Comparison of ENCODE assay signal across 1 cellular context in the genomic region with DNA sequence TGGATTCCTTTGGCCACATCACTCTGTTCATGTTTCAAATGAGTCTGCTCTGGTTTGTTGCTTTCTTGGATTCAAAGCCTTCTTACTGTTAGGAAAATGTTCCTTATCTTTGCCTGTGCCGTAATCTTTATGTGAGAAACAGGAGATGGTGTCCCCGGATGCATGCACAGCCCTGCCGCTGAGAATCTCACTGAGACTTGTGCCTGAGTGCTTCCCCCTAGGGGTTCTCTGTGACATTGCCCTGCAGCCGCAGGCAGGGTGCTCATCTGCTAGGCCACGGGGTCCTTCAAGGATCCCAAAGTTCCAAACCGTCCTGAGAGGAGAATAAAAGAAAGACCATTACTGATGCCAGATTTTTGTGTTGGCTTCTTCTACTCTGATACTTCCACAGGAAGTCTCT.
TF ChIP-seq lines count a peak whose summit lies in the region.

No MANE protein-coding gene starts in this region.

TF ChIP-seq in GM23338, 12 proteins besides CTCF, POLR2A, EP300 and RAD21 (continued from another document):
- TF ChIP-seq ZNF462 (CRISPR knock-in tag; IDR thresholded peaks at IDR 0.05) (no peak), ZNF331 (CRISPR knock-in tag; IDR thresholded peaks at IDR 0.05; ENCODE audit: low read depth) (no peak), STAT1 (IDR thresholded peaks at IDR 0.05; ENCODE audit: unreplicated experiment) (no peak), POLR2AphosphoS5 (IDR thresholded peaks at IDR 0.05; ENCODE audit: low read depth) (no peak), NANOG (IDR thresholded peaks at IDR 0.05; ENCODE audit: borderline replicate concordance) (no peak), JUNB (IDR thresholded peaks at IDR 0.05; ENCODE audit: unreplicated experiment) (no peak)
